ENCODE assay signal across 8 cellular contexts in the genomic region with DNA sequence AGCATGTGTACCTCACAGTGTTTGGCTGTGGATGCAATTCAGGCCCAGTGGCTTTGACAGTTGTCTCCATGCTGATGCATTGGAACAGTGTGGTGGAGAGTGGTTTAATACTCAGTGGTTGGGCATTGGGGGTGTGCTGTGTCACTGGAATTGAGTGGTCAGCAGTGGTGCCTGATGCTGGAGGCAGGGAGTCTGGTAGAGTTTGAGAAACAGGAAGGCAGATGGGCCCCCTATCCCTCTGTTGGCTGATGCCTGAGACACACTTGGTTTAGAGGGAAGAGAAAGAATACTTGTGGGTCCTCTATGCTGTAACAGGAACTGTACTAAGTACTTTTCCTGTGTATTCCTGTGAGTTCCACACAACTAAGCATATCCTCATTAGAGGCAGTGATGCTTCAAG. TPM values are rescaled to one million over a fixed set of nuclear protein-coding genes. Genes with fewer than 3 reads are reported as not detected.
DNase-seq lines count a peak whose midpoint lies in the region; ATAC-seq and TF ChIP-seq lines count a peak whose summit lies in the region.

No MANE protein-coding gene starts in this region.

- intact Hi-C loops in thyroid gland (cut with DNase I), result no loop called here

- H3K27ac Mint-ChIP-seq in T-helper 2 cell treated with Interferon-gamma antibody and Interleukin-4, amounts not matched to agents 5 μg/mL and 100 μg/mL, for 36 hours, result peak overlapping the region; percentile 18
- H3K27ac Mint-ChIP-seq in WTC11, result peak overlapping the region; percentile 71; the same call in 1 of the 2 replicates

- peaks cover 8% of the 10 kb centered on the region for H3K4me1 Mint-ChIP-seq in T-helper 2 cell treated with Interferon-gamma antibody and Interleukin-4, amounts not matched to agents 5 μg/mL and 100 μg/mL, for 36 hours (ENCODE audit: low read depth)
- H3K4me1 Mint-ChIP-seq in WTC11, result peaks cover 50% of the 10 kb centered on the region

- DNase-seq in T-helper 2 cell treated with Interferon-gamma antibody and Interleukin-4, amounts not matched to agents 5 μg/mL and 100 μg/mL, for 36 hours (ENCODE audit: low spot score), result no peak
- DNase-seq in T-helper 2 cell (no peak), WTC11 (ENCODE audit: low spot score) (no peak), thyroid gland (no peak), T-helper 9 cell (no peak), LoVo (ENCODE audit: low spot score) (no peak)

- no peak overlapping the region for H3K4me3 ChIP-seq in mesodermal cell (ENCODE audit: extremely low read depth, insufficient read depth, low read length, poor library complexity, severe bottlenecking)
- no peak overlapping the region for H3K4me3 ChIP-seq in thyroid gland (replicated peaks in 1 of 3)

- H3K9me3 ChIP-seq in mesodermal cell (ENCODE audit: control insufficient read depth, low read length) (no peaks in the 10 kb centered on the region), thyroid gland (no peaks in the 10 kb centered on the region)

- H3K4me3 Mint-ChIP-seq in T-helper 2 cell treated with Interferon-gamma antibody and Interleukin-4, amounts not matched to agents 5 μg/mL and 100 μg/mL, for 36 hours, result no peak overlapping the region
- no peak overlapping the region for H3K4me3 Mint-ChIP-seq in WTC11

- no peaks in the 10 kb centered on the region for H3K36me3 ChIP-seq in mesodermal cell (ENCODE audit: control insufficient read depth, insufficient read depth, low read length)
- no peaks in the 10 kb centered on the region for H3K36me3 ChIP-seq in thyroid gland

- H3K4me1 ChIP-seq in mesodermal cell (ENCODE audit: control insufficient read depth, insufficient read depth, low read length, poor library complexity, severe bottlenecking) (peaks cover 51% of the 10 kb centered on the region), thyroid gland (peaks cover 15 to 18% of the 10 kb centered on the region in 2 donors)

- TF ChIP-seq CTCF in WTC11 (IDR thresholded peaks at IDR 0.05), result no peak
- TF ChIP-seq CTCF in thyroid gland (IDR thresholded peaks at IDR 0.05), result no peak

- POLR2A ChIA-PET in WTC11 (lab: Charles Lee), result no interaction called here

- no peaks in the 10 kb centered on the region for H3K9me3 Mint-ChIP-seq in T-helper 2 cell treated with Interferon-gamma antibody and Interleukin-4, amounts not matched to agents 5 μg/mL and 100 μg/mL, for 36 hours
- H3K9me3 Mint-ChIP-seq in WTC11, result peaks cover 4% of the 10 kb centered on the region

- TF ChIP-seq POLR2A in thyroid gland (IDR thresholded peaks at IDR 0.05), result no peak

- H3K36me3 Mint-ChIP-seq in T-helper 2 cell treated with Interferon-gamma antibody and Interleukin-4, amounts not matched to agents 5 μg/mL and 100 μg/mL, for 36 hours (ENCODE audit: low read depth), result no peaks in the 10 kb centered on the region
- peaks cover 3% of the 10 kb centered on the region for H3K36me3 Mint-ChIP-seq in WTC11

- H3K27ac ChIP-seq in mesodermal cell (ENCODE audit: low read depth, low read length, severe bottlenecking), result peak overlapping the region; percentile 64
- H3K27ac ChIP-seq in thyroid gland, result peak overlapping the region in 2 of 3 donors; percentile 20 to 60

- H3K27me3 Mint-ChIP-seq in T-helper 2 cell treated with Interferon-gamma antibody and Interleukin-4, amounts not matched to agents 5 μg/mL and 100 μg/mL, for 36 hours (ENCODE audit: low read depth), result no peaks in the 10 kb centered on the region
- H3K27me3 Mint-ChIP-seq in WTC11 (ENCODE audit: low read depth), result no peaks in the 10 kb centered on the region

- CTCF ChIA-PET in WTC11 (lab: Charles Lee), result no interaction called here

- ATAC-seq in WTC11 (no peak), GM19452 (IDR thresholded peaks at IDR 0.05; ENCODE audit: unreplicated experiment) (no peak)

- no peaks in the 10 kb centered on the region for H3K27me3 ChIP-seq in thyroid gland

TF ChIP-seq in WTC11, 78 proteins besides CTCF, POLR2A, EP300 and RAD21 (continues in another document):
- TF ChIP-seq IRF2 (CRISPR knock-in tag; IDR thresholded peaks at IDR 0.05; ENCODE audit: borderline replicate concordance, low read depth) (no peak), ESRRA (CRISPR knock-in tag; IDR thresholded peaks at IDR 0.05; ENCODE audit: borderline replicate concordance) (no peak), KAT7 (CRISPR knock-in tag; IDR thresholded peaks at IDR 0.05; ENCODE audit: borderline replicate concordance) (no peak), SOX15 (CRISPR knock-in tag; IDR thresholded peaks at IDR 0.05) (no peak), ELF4 (CRISPR knock-in tag; IDR thresholded peaks at IDR 0.05; ENCODE audit: low read depth) (no peak), ZNF121 (CRISPR knock-in tag; IDR thresholded peaks at IDR 0.05) (no peak), EMX1 (CRISPR knock-in tag; IDR thresholded peaks at IDR 0.05) (no peak), GTF2I (CRISPR knock-in tag; conservative IDR thresholded peaks at IDR 0.05) (no peak), MXD4 (CRISPR knock-in tag; IDR thresholded peaks at IDR 0.05; ENCODE audit: borderline replicate concordance) (no peak), CREB1 (CRISPR knock-in tag; IDR thresholded peaks at IDR 0.05) (no peak)
- TF ChIP-seq, protein P1, sequence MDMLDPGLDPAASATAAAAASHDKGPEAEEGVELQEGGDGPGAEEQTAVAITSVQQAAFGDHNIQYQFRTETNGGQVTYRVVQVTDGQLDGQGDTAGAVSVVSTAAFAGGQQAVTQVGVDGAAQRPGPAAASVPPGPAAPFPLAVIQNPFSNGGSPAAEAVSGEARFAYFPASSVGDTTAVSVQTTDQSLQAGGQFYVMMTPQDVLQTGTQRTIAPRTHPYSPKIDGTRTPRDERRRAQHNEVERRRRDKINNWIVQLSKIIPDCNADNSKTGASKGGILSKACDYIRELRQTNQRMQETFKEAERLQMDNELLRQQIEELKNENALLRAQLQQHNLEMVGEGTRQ (CRISPR knock-in tag; IDR thresholded peaks at IDR 0.05), result no peak
- TF ChIP-seq, protein P2, sequence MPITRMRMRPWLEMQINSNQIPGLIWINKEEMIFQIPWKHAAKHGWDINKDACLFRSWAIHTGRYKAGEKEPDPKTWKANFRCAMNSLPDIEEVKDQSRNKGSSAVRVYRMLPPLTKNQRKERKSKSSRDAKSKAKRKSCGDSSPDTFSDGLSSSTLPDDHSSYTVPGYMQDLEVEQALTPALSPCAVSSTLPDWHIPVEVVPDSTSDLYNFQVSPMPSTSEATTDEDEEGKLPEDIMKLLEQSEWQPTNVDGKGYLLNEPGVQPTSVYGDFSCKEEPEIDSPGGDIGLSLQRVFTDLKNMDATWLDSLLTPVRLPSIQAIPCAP (CRISPR knock-in tag; IDR thresholded peaks at IDR 0.05), result no peak
- TF ChIP-seq, protein P3, sequence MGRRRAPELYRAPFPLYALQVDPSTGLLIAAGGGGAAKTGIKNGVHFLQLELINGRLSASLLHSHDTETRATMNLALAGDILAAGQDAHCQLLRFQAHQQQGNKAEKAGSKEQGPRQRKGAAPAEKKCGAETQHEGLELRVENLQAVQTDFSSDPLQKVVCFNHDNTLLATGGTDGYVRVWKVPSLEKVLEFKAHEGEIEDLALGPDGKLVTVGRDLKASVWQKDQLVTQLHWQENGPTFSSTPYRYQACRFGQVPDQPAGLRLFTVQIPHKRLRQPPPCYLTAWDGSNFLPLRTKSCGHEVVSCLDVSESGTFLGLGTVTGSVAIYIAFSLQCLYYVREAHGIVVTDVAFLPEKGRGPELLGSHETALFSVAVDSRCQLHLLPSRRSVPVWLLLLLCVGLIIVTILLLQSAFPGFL (CRISPR knock-in tag; IDR thresholded peaks at IDR 0.05; ENCODE audit: borderline replicate concordance), result no peak
- TF ChIP-seq, protein P4, sequence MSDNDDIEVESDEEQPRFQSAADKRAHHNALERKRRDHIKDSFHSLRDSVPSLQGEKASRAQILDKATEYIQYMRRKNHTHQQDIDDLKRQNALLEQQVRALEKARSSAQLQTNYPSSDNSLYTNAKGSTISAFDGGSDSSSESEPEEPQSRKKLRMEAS (CRISPR knock-in tag; IDR thresholded peaks at IDR 0.05), result no peak
- TF ChIP-seq, protein P5, sequence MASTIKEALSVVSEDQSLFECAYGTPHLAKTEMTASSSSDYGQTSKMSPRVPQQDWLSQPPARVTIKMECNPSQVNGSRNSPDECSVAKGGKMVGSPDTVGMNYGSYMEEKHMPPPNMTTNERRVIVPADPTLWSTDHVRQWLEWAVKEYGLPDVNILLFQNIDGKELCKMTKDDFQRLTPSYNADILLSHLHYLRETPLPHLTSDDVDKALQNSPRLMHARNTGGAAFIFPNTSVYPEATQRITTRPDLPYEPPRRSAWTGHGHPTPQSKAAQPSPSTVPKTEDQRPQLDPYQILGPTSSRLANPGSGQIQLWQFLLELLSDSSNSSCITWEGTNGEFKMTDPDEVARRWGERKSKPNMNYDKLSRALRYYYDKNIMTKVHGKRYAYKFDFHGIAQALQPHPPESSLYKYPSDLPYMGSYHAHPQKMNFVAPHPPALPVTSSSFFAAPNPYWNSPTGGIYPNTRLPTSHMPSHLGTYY (CRISPR knock-in tag; IDR thresholded peaks at IDR 0.05), result no peak

RNA-seq across cellular contexts. Expression of a gene that starts 55.4 kb away (rescaled TPM):
- total RNA-seq in WTC11 (2021) (6.6 to 7.8 TPM (median 7.4 TPM) in 3 replicates), thyroid gland (1 to 10 TPM; 2.2 to 9.3 (median 6.2) TPM)
- polyA plus RNA-seq in mesodermal cell (2013, experiment 1 of 2), result 5.3 TPM
- polyA plus RNA-seq in mesodermal cell (2013, experiment 2 of 2), result 7.7 TPM
